In the genomic region with DNA sequence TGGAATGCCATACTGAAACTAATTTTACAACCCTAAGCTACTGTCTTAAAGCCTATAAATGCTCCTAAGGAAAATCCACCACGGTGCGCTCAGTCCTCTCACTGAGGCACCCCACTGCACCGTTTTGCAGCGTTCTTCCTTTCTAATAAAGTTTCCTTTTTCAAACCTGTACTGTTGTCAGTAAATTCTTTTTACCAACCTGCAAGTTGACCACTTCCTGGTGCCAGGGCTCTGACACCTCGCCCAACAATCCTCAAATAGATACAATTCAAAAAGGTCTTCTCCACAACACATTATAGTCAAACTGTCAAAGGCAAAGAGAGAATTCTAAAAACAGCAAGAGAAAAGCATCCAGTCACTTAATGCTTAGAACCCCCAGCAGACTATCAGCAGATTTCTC, we compare ENCODE assay signal across 15 cellular contexts. TPM values are rescaled to one million over a fixed set of nuclear protein-coding genes. Genes with fewer than 3 reads are reported as not detected.
A peak's percentile ranks its signal among the peaks of the same experiment; 100 is the strongest.
DNase-seq lines count a peak whose midpoint lies in the region; ATAC-seq and TF ChIP-seq lines count a peak whose summit lies in the region.
"Had no signal": no experiment of that assay in that cellular context is flagged by ENCODE, and none has a peak within 500 bp of the region (broad histone marks: within the 10 kb centered on the region; RNA-seq: fewer than 3 reads in every experiment).

No MANE protein-coding gene starts in this region.

- peaks cover 10% of the 10 kb centered on the region for H3K79me2 ChIP-seq in GM23338 (replicated peaks; ENCODE audit: insufficient read depth)

- ATAC-seq in GM23338 (no peak), GM18502 (IDR thresholded peaks at IDR 0.05; ENCODE audit: poor library complexity, unreplicated experiment) (no peak), left lung (no peak)
- peak in 1 of 2 donors; percentile 41 for ATAC-seq in naive thymus-derived CD8-positive, alpha-beta T cell
- ATAC-seq: left lobe of liver had no signal

- no peak overlapping the region for H2AFZ ChIP-seq in GM23338

- H3K27me3 Mint-ChIP-seq in GM23338 (ENCODE audit: insufficient read depth, low read depth, poor library complexity): peaks cover 3% of the 10 kb centered on the region
- H3K27me3 Mint-ChIP-seq in activated T-helper 1 cell treated with anti-CD3 and anti-CD28 coated beads, Interleukin-12 subunit alpha, Interleukin-12 subunit beta, Interleukin-2, Interleukin-4 antibody, amounts not matched to agents 30 ng/mL and 10 ng/mL and 1 ng/mL, durations not matched to agents 14 hours and 24 hours and 36 hours (ENCODE audit: insufficient read depth): no peaks in the 10 kb centered on the region
- H3K27me3 Mint-ChIP-seq in naive thymus-derived CD8-positive, alpha-beta T cell: no peaks in the 10 kb centered on the region

- intact Hi-C loops in activated T-helper 1 cell treated with anti-CD3 and anti-CD28 coated beads, Interleukin-12 subunit alpha, Interleukin-12 subunit beta, Interleukin-2, Interleukin-4 antibody, amounts not matched to agents 30 ng/mL and 10 ng/mL and 1 ng/mL, durations not matched to agents 14 hours and 24 hours and 36 hours (cut with micrococcal nuclease): no loop called here
- intact Hi-C loops in left lung (cut with DNase I): no loop called here

- H3K9me3 ChIP-seq in left lung: peaks cover 0 to 11% of the 10 kb centered on the region in 2 donors
- H3K9me3 ChIP-seq: thoracic aorta had no signal

- no peaks in the 10 kb centered on the region for H3K9me2 ChIP-seq in GM23338 (ENCODE audit: insufficient read depth)

- POLR2A ChIA-PET in naive thymus-derived CD8-positive, alpha-beta T cell (lab: Charles Lee): no interaction called here

- H3F3A ChIP-seq in GM23338 (replicated peaks; ENCODE audit: low read depth): no peaks in the 10 kb centered on the region

- no peak overlapping the region for H3K4me2 ChIP-seq in GM23338

- H3K4me3 ChIP-seq in GM23338: no peak overlapping the region
- H3K4me3 ChIP-seq in left lung: no peak overlapping the region
- H3K4me3 ChIP-seq: SJCRH30, thoracic aorta had no signal

- peaks cover 23% of the 10 kb centered on the region for H3K4me1 Mint-ChIP-seq in GM23338
- peaks cover 41% of the 10 kb centered on the region for H3K4me1 Mint-ChIP-seq in activated T-helper 1 cell treated with anti-CD3 and anti-CD28 coated beads, Interleukin-12 subunit alpha, Interleukin-12 subunit beta, Interleukin-2, Interleukin-4 antibody, amounts not matched to agents 30 ng/mL and 10 ng/mL and 1 ng/mL, durations not matched to agents 14 hours and 24 hours and 36 hours (ENCODE audit: low read depth)
- H3K4me1 Mint-ChIP-seq in naive thymus-derived CD8-positive, alpha-beta T cell: peaks cover 47 to 90% (median 85%) of the 10 kb centered on the region in 4 donors

- peaks cover 25% of the 10 kb centered on the region for H3K36me3 Mint-ChIP-seq in GM23338 (ENCODE audit: low read depth)
- peaks cover 47% of the 10 kb centered on the region for H3K36me3 Mint-ChIP-seq in activated T-helper 1 cell treated with anti-CD3 and anti-CD28 coated beads, Interleukin-12 subunit alpha, Interleukin-12 subunit beta, Interleukin-2, Interleukin-4 antibody, amounts not matched to agents 30 ng/mL and 10 ng/mL and 1 ng/mL, durations not matched to agents 14 hours and 24 hours and 36 hours (ENCODE audit: low read depth)
- peaks cover 35 to 74% (median 67%) of the 10 kb centered on the region in 3 donors for H3K36me3 Mint-ChIP-seq in naive thymus-derived CD8-positive, alpha-beta T cell

- H3K27ac Mint-ChIP-seq in GM23338: 0 out of 2 replicates have a peak overlapping the region, but pooled peaks have one; percentile 5
- peak overlapping the region; percentile 75 for H3K27ac Mint-ChIP-seq in activated T-helper 1 cell treated with anti-CD3 and anti-CD28 coated beads, Interleukin-12 subunit alpha, Interleukin-12 subunit beta, Interleukin-2, Interleukin-4 antibody, amounts not matched to agents 30 ng/mL and 10 ng/mL and 1 ng/mL, durations not matched to agents 14 hours and 24 hours and 36 hours
- peak overlapping the region; percentile 48 to 94 (median 76) for H3K27ac Mint-ChIP-seq in naive thymus-derived CD8-positive, alpha-beta T cell

- H3K4me1 ChIP-seq in GM23338 (ENCODE audit: insufficient read depth) (no peaks in the 10 kb centered on the region), left lung (peaks cover 3 to 22% of the 10 kb centered on the region in 2 donors)

- H3K27ac ChIP-seq in GM23338 (ENCODE audit: low read depth) (no peak overlapping the region), left lung (no peak overlapping the region)
- H3K27ac ChIP-seq: 22Rv1, SJCRH30, thoracic aorta had no signal

- H3K36me3 ChIP-seq in GM23338 (ENCODE audit: insufficient read depth) (no peaks in the 10 kb centered on the region), left lung (peaks cover 0 to 14% of the 10 kb centered on the region in 2 donors)
- H3K36me3 ChIP-seq: thoracic aorta had no signal

- H4K20me1 ChIP-seq in GM23338 (replicated peaks; ENCODE audit: insufficient read depth): no peaks in the 10 kb centered on the region

- H3K4me3 Mint-ChIP-seq in GM23338: no peak overlapping the region
- H3K4me3 Mint-ChIP-seq in activated T-helper 1 cell treated with anti-CD3 and anti-CD28 coated beads, Interleukin-12 subunit alpha, Interleukin-12 subunit beta, Interleukin-2, Interleukin-4 antibody, amounts not matched to agents 30 ng/mL and 10 ng/mL and 1 ng/mL, durations not matched to agents 14 hours and 24 hours and 36 hours: peak overlapping the region; percentile 21
- H3K4me3 Mint-ChIP-seq in naive thymus-derived CD8-positive, alpha-beta T cell: peak overlapping the region; percentile 50 to 82 (median 66)

- no peaks in the 10 kb centered on the region for H3K27me3 ChIP-seq in GM23338 (ENCODE audit: insufficient read depth)
- H3K27me3 ChIP-seq in left lung: no peaks in the 10 kb centered on the region
- H3K27me3 ChIP-seq: SJCRH30 had no signal

- peaks cover 6% of the 10 kb centered on the region for H3K9me3 Mint-ChIP-seq in GM23338
- peaks cover 21% of the 10 kb centered on the region for H3K9me3 Mint-ChIP-seq in activated T-helper 1 cell treated with anti-CD3 and anti-CD28 coated beads, Interleukin-12 subunit alpha, Interleukin-12 subunit beta, Interleukin-2, Interleukin-4 antibody, amounts not matched to agents 30 ng/mL and 10 ng/mL and 1 ng/mL, durations not matched to agents 14 hours and 24 hours and 36 hours
- peaks cover 10 to 37% (median 21%) of the 10 kb centered on the region in 9 donors for H3K9me3 Mint-ChIP-seq in naive thymus-derived CD8-positive, alpha-beta T cell

- DNase-seq in NK-92 treated with Interleukin-12 subunit alpha and Interleukin-12 subunit beta, amount 100 ng/mL, for 24 hours (lab: John Stamatoyannopoulos, UW): peak; percentile 4
- DNase-seq in NK-92 (lab: John Stamatoyannopoulos, UW; ENCODE audit: unreplicated experiment): no peak
- no peak for DNase-seq in GM23338 (ENCODE audit: low spot score)
- DNase-seq in activated T-helper 1 cell treated with anti-CD3 and anti-CD28 coated beads, Interleukin-12 subunit alpha, Interleukin-12 subunit beta, Interleukin-2, Interleukin-4 antibody, amounts not matched to agents 30 ng/mL and 10 ng/mL and 1 ng/mL, durations not matched to agents 14 hours and 24 hours and 36 hours (ENCODE audit: low spot score): no peak
- DNase-seq in naive thymus-derived CD8-positive, alpha-beta T cell: peak in 4 of 10 donors; percentile 7 to 47 (median 34)
- no peak for DNase-seq in Kasumi-1 (lab: John Stamatoyannopoulos, UW)
- no peak for DNase-seq in left lung
- DNase-seq: C1 segment of cervical spinal cord, NCI-H187 treated with DMSO at 0.1 percent for 48 hours, NCI-H510A treated with DMSO at 0.1 percent for 48 hours, SJCRH30 had no signal

- TF ChIP-seq CTCF in GM23338 (conservative IDR thresholded peaks at IDR 0.05; ENCODE audit: low read depth in 2 of 2) (no peak), left lung (IDR thresholded peaks at IDR 0.05) (no peak)

TF ChIP-seq in GM23338, 12 proteins besides CTCF, POLR2A, EP300 and RAD21 (continues in another document):
- TF ChIP-seq EZH2 (IDR thresholded peaks at IDR 0.05; ENCODE audit: low read depth, unreplicated experiment) (no peak), POLR2AphosphoS5 (IDR thresholded peaks at IDR 0.05; ENCODE audit: low read depth) (no peak)

RNA-seq across cellular contexts. Expression of gene HERPUD2, which starts 42.8 kb away (rescaled TPM):
- 7.7 and 12.0 TPM in 2 replicates for total RNA-seq in GM23338 (2014; rRNA removed; shearing (Covaris generic))
- polyA plus RNA-seq in GM23338 (2016; fragmentation: Nextera tagmentation; extraction: Ambion mirVana): 6.7 and 8.0 TPM in 2 replicates
- total RNA-seq in activated T-helper 1 cell treated with anti-CD3 and anti-CD28 coated beads, Interleukin-12 subunit alpha, Interleukin-12 subunit beta, Interleukin-2, Interleukin-4 antibody, amounts not matched to agents 30 ng/mL and 10 ng/mL and 1 ng/mL, durations not matched to agents 14 hours and 24 hours and 36 hours: 24.7 and 24.8 TPM in 2 replicates
- 10 to 100 TPM; 65.2 to 72.8 TPM for total RNA-seq in naive thymus-derived CD8-positive, alpha-beta T cell
- 10 to 100 TPM; 58.7 to 78.2 (median 75.9) TPM for polyA plus RNA-seq in naive thymus-derived CD8-positive, alpha-beta T cell
- 10 to 100 TPM; 31.3 to 31.6 TPM for total RNA-seq in left lung

Comparison
In these comparisons a context has a peak if more than half of its experiments do, and no peak if none do; other contexts are left out.
1. H3K27ac Mint-ChIP-seq: peak in every context shown above with its lines; median percentile 76 in naive thymus-derived CD8-positive, alpha-beta T cell; 75 in activated T-helper 1 cell treated with anti-CD3 and anti-CD28 coated beads, Interleukin-12 subunit alpha, Interleukin-12 subunit beta, Interleukin-2, Interleukin-4 antibody, amounts not matched to agents 30 ng/mL and 10 ng/mL and 1 ng/mL, durations not matched to agents 14 hours and 24 hours and 36 hours; 5 in GM23338.